8 cellular contexts compared by ENCODE assay signal in the genomic region with DNA sequence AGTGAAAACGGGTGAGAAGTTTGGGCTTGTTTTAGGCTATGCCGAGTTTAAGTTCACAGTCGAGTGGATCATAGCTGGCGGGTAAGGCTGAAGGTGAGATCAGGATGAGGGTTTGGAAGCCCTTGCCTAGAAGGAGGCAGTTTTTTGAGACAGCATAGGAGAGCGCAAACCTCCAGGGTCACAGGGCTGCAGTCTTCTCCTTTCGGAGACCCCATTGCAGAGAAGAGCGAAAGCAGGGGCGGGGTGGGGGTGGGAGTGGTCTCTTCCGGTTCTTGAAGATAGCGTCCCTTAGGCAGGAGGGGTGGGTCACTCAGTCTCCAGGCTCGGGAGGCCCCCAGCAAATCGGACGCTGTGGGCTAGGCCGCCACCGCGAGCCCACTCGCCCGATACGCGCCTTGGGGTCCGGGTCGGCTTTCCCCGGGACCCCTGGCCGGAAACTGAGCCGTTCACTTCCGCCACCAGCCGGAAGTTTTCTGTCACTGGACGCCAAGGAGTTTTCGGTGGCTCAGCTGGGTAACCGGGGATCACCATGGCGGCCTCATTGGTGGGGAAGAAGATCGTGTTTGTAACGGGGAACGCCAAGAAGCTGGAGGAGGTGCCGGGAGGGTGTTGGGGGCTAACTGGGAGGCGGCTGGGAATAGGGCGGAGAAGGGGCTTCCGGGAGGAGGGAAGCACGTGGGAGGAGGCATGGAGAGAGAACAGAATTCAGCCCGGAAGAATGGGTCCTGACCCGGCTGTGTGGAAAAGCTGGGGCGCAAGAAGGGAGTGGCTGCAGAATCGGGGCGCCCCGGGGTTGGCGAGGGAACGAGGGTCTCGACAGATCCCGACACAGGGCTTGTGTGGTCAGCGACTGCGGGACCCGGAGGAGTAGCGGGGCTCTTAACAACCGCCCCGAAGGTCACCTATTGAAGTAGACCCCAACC. TPM values are rescaled to one million over a fixed set of nuclear protein-coding genes. Genes with fewer than 3 reads are reported as not detected.
DNase-seq lines count a peak whose midpoint lies in the region; ATAC-seq and TF ChIP-seq lines count a peak whose summit lies in the region.

A gene (plus strand): TSS at position 476 of the 923 bp plus-strand sequence. CDS start 54 bp downstream, at position 530.

- peak; percentile 82 for DNase-seq in GM10266 (ENCODE audit: extremely low spot score)
- peak; percentile 76 for DNase-seq in activated naive CD8-positive, alpha-beta T cell treated with anti-CD3 and anti-CD28 coated beads, Interleukin-2, amount 50 U/mL, for 24 hours
- peak in 4 of 5 donors; percentile 45 to 57 (median 52) for DNase-seq in heart left ventricle
- DNase-seq in pons (ENCODE audit: low spot score): peak; percentile 28

- H3K27me3 Mint-ChIP-seq in activated naive CD8-positive, alpha-beta T cell treated with anti-CD3 and anti-CD28 coated beads, Interleukin-2, amount 50 U/mL, for 24 hours: no peaks in the 10 kb centered on the region

- intact Hi-C loops in heart left ventricle (cut with DNase I): loop anchor here in 2 of 10 donors (5.0 to 10.0 kb wide), 2 partner anchors 37 to 154 kb away; a partner anchor contains a TSS

- H3K27ac Mint-ChIP-seq in activated naive CD8-positive, alpha-beta T cell treated with anti-CD3 and anti-CD28 coated beads, Interleukin-2, amount 50 U/mL, for 24 hours: peak within 1 kb of the TSS; percentile 99

- H3K27ac ChIP-seq in HUES6 (ENCODE audit: low read depth, low read length) (peak within 1 kb of the TSS; percentile 69; the same call in 1 of the 2 replicates), heart left ventricle (peak within 1 kb of the TSS; percentile 45 to 94 (median 84)), urinary bladder (ENCODE audit: low read depth) (peak within 1 kb of the TSS; percentile 84)

- peaks cover 4% of the 10 kb centered on the region; the same call in 1 of the 2 replicates for H3K4me1 ChIP-seq in HUES6 (ENCODE audit: control insufficient read depth, insufficient read depth, low read length)
- H3K4me1 ChIP-seq in heart left ventricle: peaks cover 0 to 21% (median 9%) of the 10 kb centered on the region in 12 donors
- H3K4me1 ChIP-seq in urinary bladder (ENCODE audit: insufficient read depth): peaks cover 2% of the 10 kb centered on the region

- H3K36me3 Mint-ChIP-seq in activated naive CD8-positive, alpha-beta T cell treated with anti-CD3 and anti-CD28 coated beads, Interleukin-2, amount 50 U/mL, for 24 hours (ENCODE audit: low read depth): peaks cover 10% of the 10 kb centered on the region

- H3K9me3 Mint-ChIP-seq in activated naive CD8-positive, alpha-beta T cell treated with anti-CD3 and anti-CD28 coated beads, Interleukin-2, amount 50 U/mL, for 24 hours: no peaks in the 10 kb centered on the region

- H3K36me3 ChIP-seq in HUES6 (ENCODE audit: control insufficient read depth, insufficient read depth, low read length) (peaks cover 18% of the 10 kb centered on the region), heart left ventricle (peaks cover 0 to 16% (median 11%) of the 10 kb centered on the region in 9 donors), urinary bladder (ENCODE audit: insufficient read depth) (no peaks in the 10 kb centered on the region)

- TF ChIP-seq CTCF in GM10266 (IDR thresholded peaks at IDR 0.05; ENCODE audit: control insufficient read depth, insufficient read depth, low read depth, missing control alignments) (no peak), heart left ventricle (IDR thresholded peaks at IDR 0.05) (peak in 1 of 12 donors; percentile 8)

- peak within 1 kb of the TSS; percentile 95 for H3K4me3 Mint-ChIP-seq in activated naive CD8-positive, alpha-beta T cell treated with anti-CD3 and anti-CD28 coated beads, Interleukin-2, amount 50 U/mL, for 24 hours

- H3K9ac ChIP-seq in HUES6 (ENCODE audit: low read length): peak within 1 kb of the TSS; percentile 93

- peaks cover 31% of the 10 kb centered on the region for H3K4me1 Mint-ChIP-seq in activated naive CD8-positive, alpha-beta T cell treated with anti-CD3 and anti-CD28 coated beads, Interleukin-2, amount 50 U/mL, for 24 hours

- peak within 1 kb of the TSS; percentile 82 for H3K4me3 ChIP-seq in HUES6 (ENCODE audit: low read depth, low read length)
- peak within 1 kb of the TSS; percentile 74 to 95 (median 85) for H3K4me3 ChIP-seq in heart left ventricle
- H3K4me3 ChIP-seq in urinary bladder (ENCODE audit: low read depth, low read length): peak within 1 kb of the TSS; percentile 82

- peak; percentile 73 for ATAC-seq in SK-N-SH treated with all-trans-retinoic acid at 6 μM for 48 hours
- ATAC-seq in activated naive CD8-positive, alpha-beta T cell treated with anti-CD3 and anti-CD28 coated beads, Interleukin-2, amount 50 U/mL, for 24 hours: peak; percentile 62
- peak; percentile 18 to 67 (median 61) for ATAC-seq in heart left ventricle
- ATAC-seq in HG02970 (IDR thresholded peaks at IDR 0.05; ENCODE audit: low FRiP score, unreplicated experiment): no peak

- H3K27me3 ChIP-seq in HUES6 (ENCODE audit: control insufficient read depth, insufficient read depth, low read length) (no peaks in the 10 kb centered on the region), heart left ventricle (no peaks in the 10 kb centered on the region)

- H3K9me3 ChIP-seq in HUES6 (ENCODE audit: control insufficient read depth, insufficient read depth, low read depth, low read length) (no peaks in the 10 kb centered on the region), heart left ventricle (no peaks in the 10 kb centered on the region)

- TF ChIP-seq POLR2A in heart left ventricle (IDR thresholded peaks at IDR 0.05): peak in 1 of 2 donors; percentile 31

- 0 to 1% (median 1%) methylated on average over 50 to 55 of the region's 55 CpGs for WGBS in heart left ventricle, 4 donors
- under 1% methylated on average over 55 of the region's 55 CpGs for WGBS in urinary bladder

TF ChIP-seq in SK-N-SH treated with all-trans-retinoic acid at 6 μM for 48 hours, 23 proteins besides CTCF, POLR2A, EP300 and RAD21:
- TF ChIP-seq ZFP30 (CRISPR knock-in tag; IDR thresholded peaks at IDR 0.05) (no peak), GLIS3 (CRISPR knock-in tag; IDR thresholded peaks at IDR 0.05) (no peak), ZNF8 (CRISPR knock-in tag; IDR thresholded peaks at IDR 0.05) (no peak), TCF4 (CRISPR knock-in tag; IDR thresholded peaks at IDR 0.05; ENCODE audit: borderline replicate concordance) (no peak)

RNA-seq across cellular contexts. Expression of the gene that starts here (rescaled TPM):
- total RNA-seq in heart left ventricle (10 to 100 TPM; 15.3 to 37.8 (median 20.6) TPM), urinary bladder (17.0 TPM)
- polyA plus RNA-seq in heart left ventricle (10 to 100 TPM; 28.6 to 48.3 TPM), urinary bladder (40.8 TPM)

Comparison
In these comparisons a context has a peak if more than half of its experiments do, and no peak if none do; other contexts are left out.
1. DNase-seq: peak in every context shown above with its lines; median percentile 82 in GM10266; 76 in activated naive CD8-positive, alpha-beta T cell treated with anti-CD3 and anti-CD28 coated beads, Interleukin-2, amount 50 U/mL, for 24 hours; 52 in heart left ventricle; 28 in pons.